Comparison of ENCODE assay signal across 20 cellular contexts in the genomic region with DNA sequence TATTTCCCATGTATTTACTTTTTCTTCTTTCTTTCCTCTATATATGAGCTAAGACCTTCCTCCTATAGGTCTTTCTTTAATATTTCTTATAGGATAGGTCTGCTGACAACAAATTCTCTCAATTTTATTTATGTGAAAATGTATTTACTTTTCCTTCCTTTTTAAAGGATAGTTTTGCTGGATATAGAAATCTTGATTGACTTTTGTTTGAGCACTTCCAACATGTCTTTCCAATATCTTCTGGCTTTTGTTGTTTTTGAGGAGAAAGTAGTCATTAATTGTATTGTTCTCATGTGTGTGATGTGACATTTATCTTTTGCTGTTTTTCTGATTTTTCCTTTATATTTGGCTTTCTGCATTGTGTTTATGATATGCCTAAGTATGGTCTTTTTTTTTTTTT. TPM values are rescaled to one million over a fixed set of nuclear protein-coding genes. Genes with fewer than 3 reads are reported as not detected.
DNase-seq lines count a peak whose midpoint lies in the region; ATAC-seq, FAIRE-seq and TF ChIP-seq lines count a peak whose summit lies in the region.
"Had no signal": no experiment of that assay in that cellular context is flagged by ENCODE, and none has a peak within 500 bp of the region (broad histone marks: within the 10 kb centered on the region; RNA-seq: fewer than 3 reads in every experiment).

No MANE protein-coding gene starts in this region.

- RAD21 ChIA-PET in GM12878 (lab: Charles Lee; ENCODE audit: unreplicated experiment): no interaction called here

- H3K27me3 ChIP-seq in OCI-LY3 (ENCODE audit: low read depth, low read length) (no peaks in the 10 kb centered on the region), GM12878 (replicated peaks in 1 of 2; ENCODE audit: control insufficient read depth in 2 of 2, insufficient read depth in 2 of 2, low read length in 1 of 2) (no peaks in the 10 kb centered on the region)

- H3K9ac ChIP-seq in OCI-LY3 (ENCODE audit: low read length) (no peak overlapping the region), GM12878 (ENCODE audit: control insufficient read depth, insufficient read depth, low read length) (no peak overlapping the region)

- no peak for TF ChIP-seq POLR2A in GM12878 (IDR thresholded peaks at IDR 0.05; ENCODE audit: low read depth, low read length)

- H3K4me3 ChIP-seq in OCI-LY3 (ENCODE audit: low read length) (no peak overlapping the region), GM12878 (no peak overlapping the region)
- H3K4me3 ChIP-seq: HAP-1 had no signal

- DNase-seq in OCI-M1 (lab: John Stamatoyannopoulos, UW): peak; percentile 42
- no peak for DNase-seq in GM12878 (ENCODE audit: low read depth, low spot score)
- no peak for DNase-seq in iPS-NIHi11 (ENCODE audit: low spot score)
- no peak for DNase-seq in activated naive CD8-positive, alpha-beta T cell treated with anti-CD3 and anti-CD28 coated beads, Interleukin-2, amount 50 U/mL, for 24 hours
- DNase-seq: C1 segment of cervical spinal cord; Calu3; CD4-positive, alpha-beta memory T cell; COR-L47; DMS53; DMS79 treated with DMSO at 0.1 percent for 48 hours; GF-D8; GOT3; HFFc6 had no signal

- no peak for TF ChIP-seq CTCF in OCI-LY3 (IDR thresholded peaks at IDR 0.05; ENCODE audit: low read depth, low read length)
- TF ChIP-seq CTCF in GM12878 (IDR thresholded peaks at IDR 0.05 in 2 of 3, conservative IDR thresholded peaks at IDR 0.05 in 1 of 3; ENCODE audit: control insufficient read depth in 2 of 3, extremely low read depth in 1 of 3, insufficient read depth in 1 of 3, low read depth in 3 of 3, low read length in 3 of 3): no peak

- H3K79me2 ChIP-seq in OCI-LY3 (ENCODE audit: low read length): no peaks in the 10 kb centered on the region
- H3K79me2 ChIP-seq in GM12878 (ENCODE audit: control insufficient read depth, insufficient read depth, low read length): no peaks in the 10 kb centered on the region

- H3K36me3 Mint-ChIP-seq in activated naive CD8-positive, alpha-beta T cell treated with anti-CD3 and anti-CD28 coated beads, Interleukin-2, amount 50 U/mL, for 24 hours (ENCODE audit: low read depth): peaks cover 74% of the 10 kb centered on the region

- in situ Hi-C loops in GM12878 (cut with MboI): no loop called here

- no peak for TF ChIP-seq EP300 in GM12878 (IDR thresholded peaks at IDR 0.05; ENCODE audit: borderline replicate concordance in 1 of 2, control insufficient read depth in 1 of 2, low read depth in 2 of 2, low read length in 2 of 2)

- no peak overlapping the region for H3K4me3 Mint-ChIP-seq in activated naive CD8-positive, alpha-beta T cell treated with anti-CD3 and anti-CD28 coated beads, Interleukin-2, amount 50 U/mL, for 24 hours
- H3K4me3 Mint-ChIP-seq: CD4-positive, alpha-beta memory T cell; HFFc6 had no signal

- no peak for ATAC-seq in GM12878
- no peak for ATAC-seq in activated naive CD8-positive, alpha-beta T cell treated with anti-CD3 and anti-CD28 coated beads, Interleukin-2, amount 50 U/mL, for 24 hours

- no TSS peak for BruUV-seq in GM12878 (replicated peaks; lab: Mats Ljungman, UMichigan)

- FAIRE-seq in GM12878 (lab: Jason Lieb, UNC): no peak
- peak; percentile 62 for FAIRE-seq in islet of Langerhans (lab: Jason Lieb, UNC)
- FAIRE-seq: GM12892, H54 had no signal

- CTCF ChIA-PET in GM12878 (lab: Yijun Ruan, JAX): interaction anchor here (1.9 kb wide), 1 partner anchor 12 kb away, joined by 5 read pairs; no protein-coding TSS in a partner anchor

- H3K4me2 ChIP-seq in OCI-LY3 (ENCODE audit: low read length) (no peak overlapping the region), GM12878 (ENCODE audit: control insufficient read depth, insufficient read depth) (no peak overlapping the region)

- POLR2A ChIA-PET in GM12878 (lab: Charles Lee): interaction anchor here (0.6 kb wide), 1 partner anchor 70 kb away, joined by 3 read pairs; no protein-coding TSS in a partner anchor

- H3K4me1 Mint-ChIP-seq in activated naive CD8-positive, alpha-beta T cell treated with anti-CD3 and anti-CD28 coated beads, Interleukin-2, amount 50 U/mL, for 24 hours: peaks cover 11% of the 10 kb centered on the region
- H3K4me1 Mint-ChIP-seq: CD4-positive, alpha-beta memory T cell had no signal

- peak overlapping the region; percentile 59; the same call in 1 of the 2 replicates for H3K27ac ChIP-seq in OCI-LY3 (ENCODE audit: low read length)
- no peak overlapping the region for H3K27ac ChIP-seq in GM12878 (ENCODE audit: control insufficient read depth, insufficient read depth)

- no peak overlapping the region for H3K27ac Mint-ChIP-seq in activated naive CD8-positive, alpha-beta T cell treated with anti-CD3 and anti-CD28 coated beads, Interleukin-2, amount 50 U/mL, for 24 hours
- H3K27ac Mint-ChIP-seq: HFFc6 had no signal

- H3K27me3 Mint-ChIP-seq in activated naive CD8-positive, alpha-beta T cell treated with anti-CD3 and anti-CD28 coated beads, Interleukin-2, amount 50 U/mL, for 24 hours: no peaks in the 10 kb centered on the region
- H3K27me3 Mint-ChIP-seq: CD4-positive, alpha-beta memory T cell had no signal

- intact Hi-C loops in GM12878 (cut with micrococcal nuclease; ENCODE audit: unreplicated experiment): loop anchor here (5.0 kb wide), 1 partner anchor 52 kb away; a partner anchor contains a TSS

- peaks cover 24% of the 10 kb centered on the region for H3K4me1 ChIP-seq in OCI-LY3 (ENCODE audit: low read length)
- H3K4me1 ChIP-seq in GM12878 (ENCODE audit: control insufficient read depth, insufficient read depth, low read length): no peaks in the 10 kb centered on the region
- H3K4me1 ChIP-seq: HAP-1 had no signal

- H3K9me3 Mint-ChIP-seq in activated naive CD8-positive, alpha-beta T cell treated with anti-CD3 and anti-CD28 coated beads, Interleukin-2, amount 50 U/mL, for 24 hours: peaks cover 24% of the 10 kb centered on the region

- peaks cover 81% of the 10 kb centered on the region for H3K36me3 ChIP-seq in OCI-LY3 (replicated peaks; ENCODE audit: low read depth, low read length)
- peaks cover 0 to 35% of the 10 kb centered on the region in 2 experiments; a peak in 3 of 4 replicates for H3K36me3 ChIP-seq in GM12878 (ENCODE audit: control insufficient read depth in 2 of 2, insufficient read depth in 2 of 2, low read length in 1 of 2)
- H3K36me3 ChIP-seq: HAP-1 had no signal

- SMC1A ChIA-PET in GM12878 (lab: Charles Lee; ENCODE audit: uncharacterized antibody, unreplicated experiment): interaction anchor here (0.6 kb wide), 1 partner anchor 63 kb away, joined by 4 read pairs; no protein-coding TSS in a partner anchor

- H2AFZ ChIP-seq in OCI-LY3 (ENCODE audit: low read depth, low read length) (no peak overlapping the region), GM12878 (ENCODE audit: control insufficient read depth, low read depth, low read length) (no peak overlapping the region)

- no peak for TF ChIP-seq RAD21 in GM12878 (IDR thresholded peaks at IDR 0.05; ENCODE audit: insufficient read depth, low read depth, low read length)

- H4K20me1 ChIP-seq in OCI-LY3 (ENCODE audit: insufficient read depth, low read length) (no peaks in the 10 kb centered on the region), GM12878 (ENCODE audit: control insufficient read depth, insufficient read depth) (no peaks in the 10 kb centered on the region)

- H3K9me3 ChIP-seq in OCI-LY3 (ENCODE audit: insufficient read depth, low read length): peaks cover 29% of the 10 kb centered on the region; the same call in 1 of the 2 replicates
- peaks cover 15% of the 10 kb centered on the region for H3K9me3 ChIP-seq in GM12878 (replicated peaks; ENCODE audit: control insufficient read depth, insufficient read depth, low read length)
- H3K9me3 ChIP-seq: HAP-1 had no signal

TF ChIP-seq in GM12878, 131 proteins besides CTCF, POLR2A, EP300 and RAD21:
- TF ChIP-seq CHD2 (IDR thresholded peaks at IDR 0.05; ENCODE audit: borderline replicate concordance, low read depth, low read length): no peak
- 0 out of 2 replicates have a peak, but pooled peaks have one; percentile 36 for TF ChIP-seq CBX5 (IDR thresholded peaks at IDR 0.05; ENCODE audit: low read depth)
- TF ChIP-seq EGR1 (IDR thresholded peaks at IDR 0.05; ENCODE audit: borderline replicate concordance in 1 of 2, low read depth in 2 of 2, low read length in 2 of 2): no peak

RNA-seq across cellular contexts. Expression of a gene that starts 28.9 kb away (rescaled TPM):
- total RNA-seq in GM12878 (2013; cell fraction: nucleolus; rRNA removed): 0.25 and 0.47 TPM in 2 replicates
- 0.05 TPM in 1 of 2 replicates, not detected in the other for total RNA-seq in GM12878 (2014; rRNA removed)
- total RNA-seq in GM12878 (2014; rRNA removed; fragmentation: Illumina TruSeq; extraction: Trizol): not detected in 2 replicates
- total RNA-seq in GM12878 (2021): 0.10 TPM in 1 of 2 replicates, not detected in the other
- polyA plus RNA-seq in GM12878 (2011; ENCODE audit: low read depth): not detected
- polyA plus RNA-seq in GM12878 (2011; rRNA removed): 0.01 TPM in 1 of 2 replicates, not detected in the other
- not detected in 2 replicates for polyA plus RNA-seq in GM12878 (2011; cell fraction: cytosol; rRNA removed)
- polyA plus RNA-seq in GM12878 (2011; cell fraction: nucleus; rRNA removed): 0.06 and 0.19 TPM in 2 replicates
- not detected in 2 replicates for polyA plus RNA-seq in GM12878 (2012)
- 0.01 TPM in 1 of 2 replicates, not detected in the other for polyA plus RNA-seq in GM12878 (2014; fragmentation: Illumina TruSeq; extraction: Trizol)
- polyA plus RNA-seq in GM12878 (2014; fragmentation: Nextera tagmentation; extraction: Ambion mirVana): not detected
- 0.11 TPM in 1 of 2 replicates, not detected in the other for polyA plus RNA-seq in GM12878 (2014; rRNA removed)
- not detected for polyA plus RNA-seq in GM12878 (2016; fragmentation: Nextera tagmentation; extraction: Ambion mirVana)
- polyA minus RNA-seq in GM12878 (2011; rRNA and poly(A)+ RNA removed): 0.05 TPM in 1 of 2 replicates, not detected in the other
- polyA minus RNA-seq in GM12878 (2011; cell fraction: cytosol; rRNA and poly(A)+ RNA removed): not detected in 2 replicates
- 0.10 and 0.12 TPM in 2 replicates for polyA minus RNA-seq in GM12878 (2011; cell fraction: nucleus; rRNA and poly(A)+ RNA removed)
- total RNA-seq: Daoy, G401 had no signal

RNA-seq across cellular contexts. Expression of a gene that starts 54.2 kb away (rescaled TPM):
- 35.5 and 36.2 TPM in 2 replicates for total RNA-seq in GM12878 (2013; cell fraction: nucleolus; rRNA removed)
- total RNA-seq in GM12878 (2014; rRNA removed): 11.5 and 16.0 TPM in 2 replicates
- total RNA-seq in GM12878 (2014; rRNA removed; fragmentation: Illumina TruSeq; extraction: Trizol): 20.6 and 20.9 TPM in 2 replicates
- total RNA-seq in GM12878 (2021): 11.8 and 12.8 TPM in 2 replicates
- polyA plus RNA-seq in GM12878 (2011; ENCODE audit: low read depth): 8.4 TPM
- polyA plus RNA-seq in GM12878 (2011; rRNA removed): 17.2 and 23.6 TPM in 2 replicates
- 6.1 and 7.2 TPM in 2 replicates for polyA plus RNA-seq in GM12878 (2011; cell fraction: cytosol; rRNA removed)
- 13.8 and 15.6 TPM in 2 replicates for polyA plus RNA-seq in GM12878 (2011; cell fraction: nucleus; rRNA removed)
- polyA plus RNA-seq in GM12878 (2012): 16.6 and 17.4 TPM in 2 replicates
- polyA plus RNA-seq in GM12878 (2014; fragmentation: Illumina TruSeq; extraction: Trizol): 18.1 and 25.7 TPM in 2 replicates
- polyA plus RNA-seq in GM12878 (2014; fragmentation: Nextera tagmentation; extraction: Ambion mirVana): 1 to 10 TPM; 5.7 to 8.2 TPM
- polyA plus RNA-seq in GM12878 (2014; rRNA removed): 9.5 and 10.1 TPM in 2 replicates
- 10 to 100 TPM; 12.9 to 15.9 TPM for polyA plus RNA-seq in GM12878 (2016; fragmentation: Nextera tagmentation; extraction: Ambion mirVana)
- 8.9 and 11.8 TPM in 2 replicates for polyA minus RNA-seq in GM12878 (2011; rRNA and poly(A)+ RNA removed)
- 7.7 and 9.4 TPM in 2 replicates for polyA minus RNA-seq in GM12878 (2011; cell fraction: cytosol; rRNA and poly(A)+ RNA removed)
- polyA minus RNA-seq in GM12878 (2011; cell fraction: nucleus; rRNA and poly(A)+ RNA removed): 6.8 and 9.5 TPM in 2 replicates
